8 cellular contexts compared by ENCODE assay signal in the genomic region with DNA sequence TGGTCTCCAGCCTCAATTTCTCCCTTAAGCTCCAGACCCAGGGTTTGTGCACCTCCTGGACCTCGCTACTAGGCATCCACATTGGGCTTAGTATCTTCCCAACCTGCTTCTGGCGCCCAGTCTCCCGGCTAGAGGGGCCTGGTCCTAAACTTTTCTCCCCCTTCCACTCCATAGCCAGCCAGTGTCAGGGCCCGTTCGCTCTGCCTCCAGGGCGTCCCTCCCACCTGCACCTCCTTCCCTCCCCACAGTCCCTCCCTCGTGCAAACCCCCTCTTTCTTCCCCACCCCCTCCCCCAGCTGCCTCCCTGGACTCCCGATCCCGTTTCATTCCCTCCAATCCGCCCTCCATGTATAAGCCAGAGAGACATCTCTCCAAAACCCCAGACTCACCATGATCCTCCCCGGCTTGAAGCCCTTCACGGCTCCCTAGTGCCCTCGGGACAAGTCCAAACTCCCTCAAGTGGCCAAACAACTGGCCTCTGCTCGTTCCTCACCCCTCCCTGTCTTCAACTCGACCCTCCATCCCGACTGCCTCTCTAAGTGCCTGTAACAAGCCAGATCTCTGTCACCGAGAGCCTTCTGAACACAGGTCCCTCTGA. TPM values are rescaled to one million over a fixed set of nuclear protein-coding genes. Genes with fewer than 3 reads are reported as not detected.
DNase-seq lines count a peak whose midpoint lies in the region; ATAC-seq lines count a peak whose summit lies in the region.

No MANE protein-coding gene starts in this region.

- DNase-seq in NCI-H2227 (lab: John Stamatoyannopoulos, UW; ENCODE audit: unreplicated experiment) (peak; percentile 90), NCI-H2227 treated with DMSO at 0.1 percent for 48 hours (lab: John Stamatoyannopoulos, UW) (no peak), NCI-H526 treated with DMSO at 0.1 percent for 48 hours (lab: John Stamatoyannopoulos, UW) (peak; percentile 60), caudate nucleus (lab: John Stamatoyannopoulos, UW) (peak in 12 of 61 donors; percentile 7 to 71 (median 55)), left lobe of liver (ENCODE audit: low spot score) (peak; percentile 60)

- peak overlapping the region; percentile 57 to 96 (median 82) for H3K9ac ChIP-seq in subcutaneous abdominal adipose tissue (ENCODE audit: low read length in 5 of 5)

- no peaks in the 10 kb centered on the region for H3K27me3 ChIP-seq in subcutaneous abdominal adipose tissue (ENCODE audit: control insufficient read depth in 5 of 5, insufficient read depth in 4 of 5, low read length in 5 of 5)

- H3K4me1 ChIP-seq in subcutaneous abdominal adipose tissue (ENCODE audit: control insufficient read depth in 5 of 5, insufficient read depth in 5 of 5, low read length in 5 of 5), result peaks cover 6 to 60% (median 44%) of the 10 kb centered on the region in 5 donors

- no peaks in the 10 kb centered on the region for H3K9me3 ChIP-seq in subcutaneous abdominal adipose tissue (ENCODE audit: control insufficient read depth in 5 of 5, low read length in 5 of 5)

- ATAC-seq in left lobe of liver, result peak; percentile 14
- no peak for ATAC-seq in GM21723 (IDR thresholded peaks at IDR 0.05; ENCODE audit: unreplicated experiment)
- ATAC-seq in GM19455 (IDR thresholded peaks at IDR 0.05; ENCODE audit: unreplicated experiment), result no peak

- H3K4me3 ChIP-seq in subcutaneous abdominal adipose tissue (ENCODE audit: low read depth in 1 of 5, low read length in 5 of 5), result peak overlapping the region; percentile 74 to 99 (median 90)

- H3K36me3 ChIP-seq in subcutaneous abdominal adipose tissue (ENCODE audit: control insufficient read depth in 5 of 5, insufficient read depth in 5 of 5, low read length in 5 of 5), result peaks cover 0 to 8% (median 3%) of the 10 kb centered on the region in 5 donors

- peak overlapping the region; percentile 95 for H3K27ac ChIP-seq in caudate nucleus (ENCODE audit: low read depth, low read length)
- peak overlapping the region; percentile 70 for H3K27ac ChIP-seq in subcutaneous abdominal adipose tissue (ENCODE audit: low read depth, low read length)

RNA-seq across cellular contexts. Expression of a gene that starts 1.0 kb away (rescaled TPM):
- total RNA-seq in left lobe of liver, result 30.1 TPM

RNA-seq across cellular contexts. Expression of a gene that starts 5.4 kb away (rescaled TPM):
- total RNA-seq in left lobe of liver, result 11.3 TPM

RNA-seq across cellular contexts. Expression of a gene that starts 20.6 kb away (rescaled TPM):
- total RNA-seq in left lobe of liver, result 0.78 TPM

RNA-seq across cellular contexts. Expression of a gene that starts 45.0 kb away (rescaled TPM):
- total RNA-seq in left lobe of liver, result not detected

RNA-seq across cellular contexts. Expression of a gene that starts 49.7 kb away (rescaled TPM):
- 21.3 TPM for total RNA-seq in left lobe of liver
